In genomic region chr2:25673170-25674002, GRCh38 we compare ENCODE assay signal across 1 cellular context.
TF ChIP-seq lines count a peak whose summit lies in the region.

Gene DTNB, minus strand, starts transcription at chr2:25673577. Its CDS starts 20,917 bp downstream, at chr2:25652660.

TF ChIP-seq in HCT116, 20 proteins besides CTCF, POLR2A, EP300 and RAD21 (continued from another document):
- TF ChIP-seq, protein P1, sequence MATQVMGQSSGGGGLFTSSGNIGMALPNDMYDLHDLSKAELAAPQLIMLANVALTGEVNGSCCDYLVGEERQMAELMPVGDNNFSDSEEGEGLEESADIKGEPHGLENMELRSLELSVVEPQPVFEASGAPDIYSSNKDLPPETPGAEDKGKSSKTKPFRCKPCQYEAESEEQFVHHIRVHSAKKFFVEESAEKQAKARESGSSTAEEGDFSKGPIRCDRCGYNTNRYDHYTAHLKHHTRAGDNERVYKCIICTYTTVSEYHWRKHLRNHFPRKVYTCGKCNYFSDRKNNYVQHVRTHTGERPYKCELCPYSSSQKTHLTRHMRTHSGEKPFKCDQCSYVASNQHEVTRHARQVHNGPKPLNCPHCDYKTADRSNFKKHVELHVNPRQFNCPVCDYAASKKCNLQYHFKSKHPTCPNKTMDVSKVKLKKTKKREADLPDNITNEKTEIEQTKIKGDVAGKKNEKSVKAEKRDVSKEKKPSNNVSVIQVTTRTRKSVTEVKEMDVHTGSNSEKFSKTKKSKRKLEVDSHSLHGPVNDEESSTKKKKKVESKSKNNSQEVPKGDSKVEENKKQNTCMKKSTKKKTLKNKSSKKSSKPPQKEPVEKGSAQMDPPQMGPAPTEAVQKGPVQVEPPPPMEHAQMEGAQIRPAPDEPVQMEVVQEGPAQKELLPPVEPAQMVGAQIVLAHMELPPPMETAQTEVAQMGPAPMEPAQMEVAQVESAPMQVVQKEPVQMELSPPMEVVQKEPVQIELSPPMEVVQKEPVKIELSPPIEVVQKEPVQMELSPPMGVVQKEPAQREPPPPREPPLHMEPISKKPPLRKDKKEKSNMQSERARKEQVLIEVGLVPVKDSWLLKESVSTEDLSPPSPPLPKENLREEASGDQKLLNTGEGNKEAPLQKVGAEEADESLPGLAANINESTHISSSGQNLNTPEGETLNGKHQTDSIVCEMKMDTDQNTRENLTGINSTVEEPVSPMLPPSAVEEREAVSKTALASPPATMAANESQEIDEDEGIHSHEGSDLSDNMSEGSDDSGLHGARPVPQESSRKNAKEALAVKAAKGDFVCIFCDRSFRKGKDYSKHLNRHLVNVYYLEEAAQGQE (IDR thresholded peaks at IDR 0.05; ENCODE audit: low read depth): no peak
- TF ChIP-seq, protein P2, sequence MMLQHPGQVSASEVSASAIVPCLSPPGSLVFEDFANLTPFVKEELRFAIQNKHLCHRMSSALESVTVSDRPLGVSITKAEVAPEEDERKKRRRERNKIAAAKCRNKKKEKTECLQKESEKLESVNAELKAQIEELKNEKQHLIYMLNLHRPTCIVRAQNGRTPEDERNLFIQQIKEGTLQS (IDR thresholded peaks at IDR 0.05): no peak
